ENCODE assay signal across 8 cellular contexts in genomic region chr13:52809310-52809769, GRCh38. TPM values are rescaled to one million over a fixed set of nuclear protein-coding genes. Genes with fewer than 3 reads are reported as not detected.
DNase-seq lines count a peak whose midpoint lies in the region; ATAC-seq and TF ChIP-seq lines count a peak whose summit lies in the region.

No MANE protein-coding gene starts in this region.

- no peak overlapping the region for H3K4me3 Mint-ChIP-seq in activated naive CD4-positive, alpha-beta T cell treated with anti-CD3 and anti-CD28 coated beads, Interleukin-2, amount 10 ng/mL, durations not matched to agents 7 days and 5 days

- H4K5ac ChIP-seq in IMR-90 (ENCODE audit: low read depth, low read length), result no peak overlapping the region

- no peaks in the 10 kb centered on the region for H3K9me3 Mint-ChIP-seq in activated naive CD4-positive, alpha-beta T cell treated with anti-CD3 and anti-CD28 coated beads, Interleukin-2, amount 10 ng/mL, durations not matched to agents 7 days and 5 days

- no peak overlapping the region for H2BK15ac ChIP-seq in IMR-90 (ENCODE audit: low read depth, low read length)

- no peak overlapping the region for H2BK20ac ChIP-seq in IMR-90 (ENCODE audit: low read depth, low read length)

- no peaks in the 10 kb centered on the region for H3K79me1 ChIP-seq in IMR-90 (ENCODE audit: low read depth in 1 of 2, low read length in 2 of 2)

- H3K27ac ChIP-seq in IMR-90 (ENCODE audit: insufficient read depth, low read length) (no peak overlapping the region), OCI-LY3 (ENCODE audit: low read length) (no peak overlapping the region), right cardiac atrium (ENCODE audit: low read length) (no peak overlapping the region)
- no peak overlapping the region for H3K27ac ChIP-seq in effector memory CD4-positive, alpha-beta T cell (ENCODE audit: insufficient read depth, low read length, poor library complexity, severe bottlenecking)

- in situ Hi-C loops in IMR-90 (cut with MboI; ENCODE audit: low sequenced_read_pairs), result no loop called here

- H3K23ac ChIP-seq in IMR-90 (ENCODE audit: low read depth, low read length), result no peak overlapping the region

- H3K4ac ChIP-seq in IMR-90 (ENCODE audit: low read depth, low read length), result no peak overlapping the region

- TF ChIP-seq POLR2A in IMR-90 (IDR thresholded peaks at IDR 0.05; ENCODE audit: low read depth, low read length), result no peak

- peaks cover 7% of the 10 kb centered on the region for H3K27me3 Mint-ChIP-seq in activated naive CD4-positive, alpha-beta T cell treated with anti-CD3 and anti-CD28 coated beads, Interleukin-2, amount 10 ng/mL, durations not matched to agents 7 days and 5 days

- dilution Hi-C loops in IMR-90 (cut with HindIII; ENCODE audit: low sequenced_read_pairs, unreplicated experiment), result no loop called here

- peaks cover 5% of the 10 kb centered on the region for H3K4me1 Mint-ChIP-seq in activated naive CD4-positive, alpha-beta T cell treated with anti-CD3 and anti-CD28 coated beads, Interleukin-2, amount 10 ng/mL, durations not matched to agents 7 days and 5 days

- H3K27me3 ChIP-seq in IMR-90 (ENCODE audit: control insufficient read depth, insufficient read depth, low read length) (no peaks in the 10 kb centered on the region), OCI-LY3 (ENCODE audit: low read depth, low read length) (peaks cover 19% of the 10 kb centered on the region), right cardiac atrium (ENCODE audit: control insufficient read depth, insufficient read depth) (no peaks in the 10 kb centered on the region)
- no peaks in the 10 kb centered on the region for H3K27me3 ChIP-seq in effector memory CD4-positive, alpha-beta T cell (replicated peaks; ENCODE audit: control insufficient read depth, insufficient read depth, low read length, poor library complexity, severe bottlenecking)

- no peak overlapping the region for H2AK9ac ChIP-seq in IMR-90 (replicated peaks; ENCODE audit: low read depth, low read length, poor library complexity)

- H2BK120ac ChIP-seq in IMR-90 (ENCODE audit: low read depth, low read length), result no peak overlapping the region

- H3K9ac ChIP-seq in IMR-90 (ENCODE audit: low read depth, low read length) (no peak overlapping the region), OCI-LY3 (ENCODE audit: low read length) (no peak overlapping the region)

- H3K18ac ChIP-seq in IMR-90 (ENCODE audit: low read depth, low read length), result no peak overlapping the region

- ATAC-seq in GM21576 (IDR thresholded peaks at IDR 0.05; ENCODE audit: unreplicated experiment) (peak; percentile 89), IMR-90 (ENCODE audit: low read depth) (peak; percentile 11; the same call in 1 of the 2 replicates), right cardiac atrium (peak; percentile 31 to 42)

- no peaks in the 10 kb centered on the region for H3K36me3 Mint-ChIP-seq in activated naive CD4-positive, alpha-beta T cell treated with anti-CD3 and anti-CD28 coated beads, Interleukin-2, amount 10 ng/mL, durations not matched to agents 7 days and 5 days

- WGBS in IMR-90 (ENCODE audit: extremely low coverage in 2 of 2, insufficient read length in 1 of 2), 2 experiments, result no CpG with 5 or more reads among the region's 3 CpGs
- 23% methylated on average over 3 of the region's 3 CpGs for WGBS in right cardiac atrium

- CTCF ChIA-PET in IMR-90 (lab: Yijun Ruan, JAX), result interaction anchor here (0.5 kb wide), 2 partner anchors 117 to 1351 kb away, joined by 5 to 6 read pairs; no protein-coding TSS in a partner anchor
- CTCF ChIA-PET in activated naive CD4-positive, alpha-beta T cell treated with anti-CD3 and anti-CD28 coated beads, Interleukin-2, amount 10 ng/mL, durations not matched to agents 7 days and 5 days (lab: Charles Lee), result interaction anchor here (0.8 to 2.3 kb wide), 11 partner anchors 10 to 342 kb away, joined by 3 to 23 read pairs (median 3); partner anchors contain the start of gene SUGT1

- POLR2A ChIA-PET in IMR-90 (lab: Charles Lee; ENCODE audit: unreplicated experiment), result interaction anchor here (0.6 kb wide), 1 partner anchor 54 kb away, joined by 3 read pairs; no protein-coding TSS in a partner anchor

- no peak overlapping the region for H4K91ac ChIP-seq in IMR-90 (ENCODE audit: insufficient read depth, low read depth, low read length)

- H4K8ac ChIP-seq in IMR-90 (ENCODE audit: low read depth in 2 of 2, low read length in 2 of 2), result no peak overlapping the region

- intact Hi-C loops in IMR-90 (cut with micrococcal nuclease), result no loop called here
- intact Hi-C loops in right cardiac atrium (cut with DNase I), result no loop called here

- no peak overlapping the region for H3K4me3 ChIP-seq in IMR-90 (ENCODE audit: insufficient read depth, low read depth, low read length)
- H3K4me3 ChIP-seq in OCI-LY3 (ENCODE audit: low read length), result no peak overlapping the region
- H3K4me3 ChIP-seq in right cardiac atrium (ENCODE audit: low read length), result no peak overlapping the region
- no peak overlapping the region for H3K4me3 ChIP-seq in skeletal muscle cell (ENCODE audit: low read depth, low read length)
- no peak overlapping the region for H3K4me3 ChIP-seq in effector memory CD4-positive, alpha-beta T cell (ENCODE audit: insufficient read depth, low read depth, low read length, poor library complexity, severe bottlenecking)

- no peak overlapping the region for H3K56ac ChIP-seq in IMR-90 (ENCODE audit: extremely low read depth, insufficient read depth, low read length)

- no peaks in the 10 kb centered on the region for H3K4me1 ChIP-seq in IMR-90 (ENCODE audit: control insufficient read depth, insufficient read depth, low read length)
- peaks cover 16% of the 10 kb centered on the region for H3K4me1 ChIP-seq in OCI-LY3 (ENCODE audit: low read length)
- peaks cover 2% of the 10 kb centered on the region for H3K4me1 ChIP-seq in right cardiac atrium (ENCODE audit: control insufficient read depth, insufficient read depth, low read length)
- no peaks in the 10 kb centered on the region for H3K4me1 ChIP-seq in effector memory CD4-positive, alpha-beta T cell (ENCODE audit: control insufficient read depth, insufficient read depth, low read length, poor library complexity, severe bottlenecking)

- H2AK5ac ChIP-seq in IMR-90 (ENCODE audit: low read depth, low read length), result no peak overlapping the region

- H3K36me3 ChIP-seq in IMR-90 (ENCODE audit: control insufficient read depth, insufficient read depth, low read length) (no peaks in the 10 kb centered on the region), OCI-LY3 (replicated peaks; ENCODE audit: low read depth, low read length) (no peaks in the 10 kb centered on the region)
- no peaks in the 10 kb centered on the region for H3K36me3 ChIP-seq in effector memory CD4-positive, alpha-beta T cell (ENCODE audit: control insufficient read depth, insufficient read depth, low read length)

- H2BK5ac ChIP-seq in IMR-90 (ENCODE audit: low read depth, low read length, poor library complexity, severe bottlenecking), result no peak overlapping the region

- H3K9me1 ChIP-seq in IMR-90 (ENCODE audit: insufficient read depth, low read length), result no peaks in the 10 kb centered on the region

- DNase-seq in EL, result peak; percentile 70
- peak; percentile 39 for DNase-seq in IMR-90
- peak; percentile 58 for DNase-seq in activated naive CD4-positive, alpha-beta T cell treated with anti-CD3 and anti-CD28 coated beads, Interleukin-2, amount 10 ng/mL, durations not matched to agents 7 days and 5 days
- DNase-seq in right cardiac atrium, result peak; percentile 29 to 61 (median 58)
- peak; percentile 17 for DNase-seq in skeletal muscle cell (ENCODE audit: low read depth)
- DNase-seq in effector memory CD4-positive, alpha-beta T cell, result no peak

- H3K9me3 ChIP-seq in IMR-90 (ENCODE audit: control insufficient read depth, insufficient read depth, low read length) (no peaks in the 10 kb centered on the region), OCI-LY3 (ENCODE audit: insufficient read depth, low read length) (no peaks in the 10 kb centered on the region), right cardiac atrium (ENCODE audit: control insufficient read depth, low read length) (no peaks in the 10 kb centered on the region)
- H3K9me3 ChIP-seq in effector memory CD4-positive, alpha-beta T cell (ENCODE audit: control insufficient read depth, low read length), result no peaks in the 10 kb centered on the region

- H3K14ac ChIP-seq in IMR-90 (replicated peaks; ENCODE audit: low read depth, low read length), result no peak overlapping the region

- H4K20me1 ChIP-seq in IMR-90 (ENCODE audit: insufficient read depth, low read length) (no peaks in the 10 kb centered on the region), OCI-LY3 (ENCODE audit: insufficient read depth, low read length) (no peaks in the 10 kb centered on the region)

- peak; percentile 33 for TF ChIP-seq CTCF in IMR-90 (conservative IDR thresholded peaks at IDR 0.05; ENCODE audit: low read depth, low read length)
- TF ChIP-seq CTCF in OCI-LY3 (IDR thresholded peaks at IDR 0.05; ENCODE audit: low read depth, low read length), result peak; percentile 95

- BruUV-seq in IMR-90 (replicated peaks; lab: Mats Ljungman, UMichigan), result no TSS peak

- TF ChIP-seq RAD21 in IMR-90 (IDR thresholded peaks at IDR 0.05; ENCODE audit: low read length), result peak; percentile 27

- H3K4me2 ChIP-seq in IMR-90 (ENCODE audit: low read depth, low read length) (no peak overlapping the region), OCI-LY3 (ENCODE audit: low read length) (peak overlapping the region; percentile 33)

- H3K27ac Mint-ChIP-seq in activated naive CD4-positive, alpha-beta T cell treated with anti-CD3 and anti-CD28 coated beads, Interleukin-2, amount 10 ng/mL, durations not matched to agents 7 days and 5 days, result no peak overlapping the region

- no peak overlapping the region for H2AFZ ChIP-seq in IMR-90 (replicated peaks; ENCODE audit: low read length, poor library complexity)
- H2AFZ ChIP-seq in OCI-LY3 (ENCODE audit: low read depth, low read length), result no peak overlapping the region

- no peaks in the 10 kb centered on the region for H3K79me2 ChIP-seq in OCI-LY3 (ENCODE audit: low read length)

TF ChIP-seq in IMR-90, 13 proteins besides CTCF, POLR2A, EP300 and RAD21 (continues in another document):
- TF ChIP-seq CEBPB (IDR thresholded peaks at IDR 0.05; ENCODE audit: low read depth, low read length) (peak; percentile 2; the same call in 1 of the 2 replicates), ELK1 (IDR thresholded peaks at IDR 0.05; ENCODE audit: borderline replicate concordance, low read depth, low read length) (no peak)

RNA-seq across cellular contexts. Expression of gene PCDH8, which starts 39.1 kb away (rescaled TPM):
- not detected in 2 replicates for total RNA-seq in IMR-90 (2012; rRNA removed)
- polyA plus RNA-seq in IMR-90 (2012; rRNA removed), result not detected in 2 replicates
- polyA plus RNA-seq in IMR-90 (2012; cell fraction: cytosol; rRNA removed), result not detected in 2 replicates
- polyA plus RNA-seq in IMR-90 (2012; cell fraction: nucleus; rRNA removed; ENCODE audit: low replicate concordance), result not detected in 2 replicates
- not detected for total RNA-seq in right cardiac atrium
- polyA plus RNA-seq in right cardiac atrium, result not detected

Comparison
In these comparisons a context has a peak if more than half of its experiments do, and no peak if none do; other contexts are left out.
1. DNase-seq: peak in EL (single experiment), IMR-90 (single experiment), activated naive CD4-positive, alpha-beta T cell treated with anti-CD3 and anti-CD28 coated beads, Interleukin-2, amount 10 ng/mL, durations not matched to agents 7 days and 5 days (single experiment), right cardiac atrium (3 of 3) and skeletal muscle cell (single experiment); none in effector memory CD4-positive, alpha-beta T cell (0 of 3).
2. ATAC-seq: peak in every context shown above with its lines; median percentile 89 in GM21576; 36 in right cardiac atrium; 11 in IMR-90.